ENCODE assay signal across 1 cellular context in the genomic region with DNA sequence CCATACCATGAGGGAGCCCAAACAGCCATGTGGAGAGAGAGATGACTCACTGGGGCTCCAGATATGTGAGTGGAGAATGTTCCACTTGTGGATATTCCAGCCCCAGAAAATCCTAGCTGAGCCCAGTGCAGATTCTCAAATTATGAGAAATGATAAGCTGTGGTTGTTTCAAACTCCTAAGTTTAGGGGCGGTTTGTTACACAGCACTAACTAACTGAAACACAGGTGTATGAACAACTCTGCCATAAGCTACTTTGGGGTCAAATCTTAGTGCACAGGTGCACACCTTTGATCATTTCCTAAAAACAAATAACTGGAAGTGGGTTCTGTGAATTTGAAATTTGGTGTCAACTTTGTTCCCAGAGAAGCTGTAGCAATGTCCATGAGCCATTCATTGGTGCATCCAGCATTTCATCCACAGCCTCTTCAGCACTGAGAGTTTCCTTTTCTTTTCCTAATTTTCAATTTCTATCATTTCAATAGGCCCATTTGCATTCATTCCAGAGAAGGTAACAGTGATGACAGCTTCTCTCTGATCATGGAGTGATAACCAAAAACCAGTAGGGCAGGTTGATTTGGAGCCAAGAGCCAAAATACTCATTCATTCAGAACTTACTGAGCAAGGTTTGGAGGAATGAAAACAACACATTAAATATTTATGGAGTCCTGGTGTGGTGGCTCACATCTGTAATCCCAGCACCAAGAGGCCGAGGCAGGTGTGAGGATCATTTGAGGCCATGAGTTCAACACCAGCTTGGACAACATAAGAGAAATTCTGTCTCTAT.
TF ChIP-seq lines count a peak whose summit lies in the region.

No MANE protein-coding gene starts in this region.

TF ChIP-seq in K562, 482 proteins besides CTCF, POLR2A, EP300 and RAD21:
- TF ChIP-seq BCOR (IDR thresholded peaks at IDR 0.05) (peak; percentile 66; the same call in 1 of the 2 replicates), YBX1 (IDR thresholded peaks at IDR 0.05) (no peak), CBX3 (IDR thresholded peaks at IDR 0.05; ENCODE audit: borderline replicate concordance in 1 of 2, low read length in 2 of 2) (0 out of 3 replicates have a peak, but pooled peaks of 1 of the 2 experiments have one; percentile 26), ZNF324 (CRISPR knock-in tag; IDR thresholded peaks at IDR 0.05) (no peak), ADNP (tag; IDR thresholded peaks at IDR 0.05) (0 out of 2 replicates have a peak, but pooled peaks have one; percentile 20), ETV6 (IDR thresholded peaks at IDR 0.05; ENCODE audit: borderline replicate concordance in 1 of 2, low read depth in 2 of 2, low read length in 1 of 2) (no peak), ETV6 (CRISPR knock-in tag; IDR thresholded peaks at IDR 0.05; ENCODE audit: borderline replicate concordance) (no peak), POLR2G (IDR thresholded peaks at IDR 0.05; ENCODE audit: low read depth, low read length) (no peak), RBM25 (IDR thresholded peaks at IDR 0.05; ENCODE audit: low read depth, low read length, severe bottlenecking) (peak; percentile 47)
- TF ChIP-seq, protein P1, sequence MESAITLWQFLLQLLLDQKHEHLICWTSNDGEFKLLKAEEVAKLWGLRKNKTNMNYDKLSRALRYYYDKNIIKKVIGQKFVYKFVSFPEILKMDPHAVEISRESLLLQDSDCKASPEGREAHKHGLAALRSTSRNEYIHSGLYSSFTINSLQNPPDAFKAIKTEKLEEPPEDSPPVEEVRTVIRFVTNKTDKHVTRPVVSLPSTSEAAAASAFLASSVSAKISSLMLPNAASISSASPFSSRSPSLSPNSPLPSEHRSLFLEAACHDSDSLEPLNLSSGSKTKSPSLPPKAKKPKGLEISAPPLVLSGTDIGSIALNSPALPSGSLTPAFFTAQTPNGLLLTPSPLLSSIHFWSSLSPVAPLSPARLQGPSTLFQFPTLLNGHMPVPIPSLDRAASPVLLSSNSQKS (CRISPR knock-in tag; IDR thresholded peaks at IDR 0.05) = no peak
